9 cellular contexts compared by ENCODE assay signal in genomic region chr3:31462050-31462569, GRCh38.
DNase-seq lines count a peak whose midpoint lies in the region; ATAC-seq and TF ChIP-seq lines count a peak whose summit lies in the region.
"Had no signal": no experiment of that assay in that cellular context is flagged by ENCODE, and none has a peak within 500 bp of the region (broad histone marks: within the 10 kb centered on the region; RNA-seq: fewer than 3 reads in every experiment).

No MANE protein-coding gene starts in this region.

- ATAC-seq in DND-41 (ENCODE audit: insufficient read depth, low read depth) = peak; percentile 88
- ATAC-seq in GM19468 (IDR thresholded peaks at IDR 0.05; ENCODE audit: extremely low read depth, unreplicated experiment) = peak; percentile 78
- peak; percentile 69 for ATAC-seq in HG03558 (IDR thresholded peaks at IDR 0.05; ENCODE audit: extremely low read depth, unreplicated experiment)
- ATAC-seq in left lung = peak; percentile 21
- ATAC-seq: body of pancreas had no signal

- H3K4me3 ChIP-seq in DND-41 (ENCODE audit: low read depth in 1 of 2, low read length in 2 of 2) (peak overlapping the region in 1 of 2 experiments; percentile 3; a peak in 1 of 4 replicates), left lung (no peak overlapping the region), WERI-Rb-1 (ENCODE audit: low read depth, low read length) (no peak overlapping the region), H7 (ENCODE audit: insufficient read depth, low read depth, low read length) (no peak overlapping the region)
- H3K4me3 ChIP-seq: body of pancreas had no signal

- no peaks in the 10 kb centered on the region for H4K20me1 ChIP-seq in DND-41 (ENCODE audit: insufficient read depth, low read length)

- H3K4me2 ChIP-seq in DND-41 (ENCODE audit: insufficient read depth, low read length) = peak overlapping the region; percentile 47

- H3K36me3 ChIP-seq in DND-41 (ENCODE audit: insufficient read depth, low read length) (no peaks in the 10 kb centered on the region), left lung (no peaks in the 10 kb centered on the region), WERI-Rb-1 (no peaks in the 10 kb centered on the region), H7 (replicated peaks; ENCODE audit: control insufficient read depth, insufficient read depth, low read length) (no peaks in the 10 kb centered on the region)

- H3K9me3 ChIP-seq in DND-41 (ENCODE audit: insufficient read depth, low read length, severe bottlenecking) (no peaks in the 10 kb centered on the region), left lung (no peaks in the 10 kb centered on the region), WERI-Rb-1 (ENCODE audit: severe bottlenecking) (no peaks in the 10 kb centered on the region)
- H3K9me3 ChIP-seq: body of pancreas had no signal

- peak overlapping the region; percentile 65 for H2AFZ ChIP-seq in DND-41 (ENCODE audit: low read depth, low read length)

- H3K4me1 ChIP-seq in DND-41 (ENCODE audit: insufficient read depth, low read length) (peaks cover 21% of the 10 kb centered on the region), left lung (no peaks in the 10 kb centered on the region)
- H3K4me1 ChIP-seq: body of pancreas had no signal

- TF ChIP-seq CTCF in DND-41 (IDR thresholded peaks at IDR 0.05; ENCODE audit: borderline replicate concordance, extremely low read depth, low read length, poor library complexity, severe bottlenecking) (peak; percentile 43), left lung (IDR thresholded peaks at IDR 0.05) (peak in 1 of 2 donors; percentile 28), WERI-Rb-1 (IDR thresholded peaks at IDR 0.05; ENCODE audit: low read depth, low read length) (no peak)

- H3K27me3 ChIP-seq in DND-41 (ENCODE audit: insufficient read depth, low read length, poor library complexity) = no peaks in the 10 kb centered on the region
- H3K27me3 ChIP-seq in left lung = no peaks in the 10 kb centered on the region
- H3K27me3 ChIP-seq in WERI-Rb-1 (ENCODE audit: insufficient read depth, low read depth, severe bottlenecking) = no peaks in the 10 kb centered on the region
- no peaks in the 10 kb centered on the region for H3K27me3 ChIP-seq in H7 (ENCODE audit: control insufficient read depth, insufficient read depth, low read length)
- H3K27me3 ChIP-seq: body of pancreas had no signal

- DNase-seq in DND-41 = peak; percentile 64
- peak; percentile 27 for DNase-seq in activated CD4-positive, alpha-beta T cell treated with anti-CD3 and anti-CD28 coated beads for 48 hours
- DNase-seq in left lung = no peak
- DNase-seq in WERI-Rb-1 = no peak
- no peak for DNase-seq in hippocampal formation (lab: John Stamatoyannopoulos, UW)
- DNase-seq in H7 = no peak

- H3K9ac ChIP-seq in DND-41 (ENCODE audit: low read depth, low read length) = peak overlapping the region; percentile 8

- H3K79me2 ChIP-seq in DND-41 (ENCODE audit: insufficient read depth, low read length) = no peaks in the 10 kb centered on the region

- intact Hi-C loops in left lung (cut with DNase I) = no loop called here

- H3K27ac ChIP-seq in DND-41 (ENCODE audit: low read length) = peak overlapping the region; percentile 49
- no peak overlapping the region for H3K27ac ChIP-seq in left lung
- no peak overlapping the region for H3K27ac ChIP-seq in WERI-Rb-1
- H3K27ac ChIP-seq: body of pancreas had no signal

Comparison
In these comparisons a context has a peak if more than half of its experiments do, and no peak if none do; other contexts are left out.
1. ATAC-seq: peak in every context shown above with its lines; median percentile 88 in DND-41; 78 in GM19468; 69 in HG03558; 21 in left lung.
2. DNase-seq: peak in DND-41 (single experiment) and activated CD4-positive, alpha-beta T cell treated with anti-CD3 and anti-CD28 coated beads for 48 hours (single experiment); none in left lung (0 of 2), WERI-Rb-1 (single experiment), hippocampal formation (0 of 2) and H7 (single experiment).